22 cellular contexts compared by ENCODE assay signal in genomic region chr10:124325998-124326636, GRCh38.
"Had no signal": no experiment of that assay in that cellular context is flagged by ENCODE, and none has a peak within 500 bp of the region (broad histone marks: within the 10 kb centered on the region; RNA-seq: fewer than 3 reads in every experiment).

No MANE protein-coding gene starts in this region.

- H3K27me3 ChIP-seq: breast epithelium, colonic mucosa, neural progenitor cell, ovary, testis, vagina had no signal

- H3K4me1 Mint-ChIP-seq: activated CD4-positive, alpha-beta T cell treated with anti-CD3 and anti-CD28 coated beads for 36 hours; activated T-helper 17 cell treated with anti-CD3 and anti-CD28 coated beads, Interleukin-2, amount 50 U/mL, for 72 hours had no signal

- H3K36me3 ChIP-seq: breast epithelium, colonic mucosa, heart right ventricle, lower lobe of right lung, neural progenitor cell, ovary, vagina had no signal

- H3K4me1 ChIP-seq: breast epithelium, colonic mucosa, heart right ventricle, lower lobe of right lung, neural progenitor cell, testis, vagina had no signal

- H3K27ac ChIP-seq: breast epithelium, colonic mucosa, epithelial cell of prostate, heart right ventricle, lower lobe of right lung, neural progenitor cell, ovary, testis, vagina had no signal

- H3K9ac ChIP-seq: neural progenitor cell had no signal

- H3K4me3 Mint-ChIP-seq: activated CD4-positive, alpha-beta memory T cell treated with anti-CD3 and anti-CD28 coated beads for 36 hours; activated CD4-positive, alpha-beta T cell treated with anti-CD3 and anti-CD28 coated beads for 36 hours; activated naive CD8-positive, alpha-beta T cell; activated T-helper 17 cell treated with anti-CD3 and anti-CD28 coated beads, Interleukin-2, amount 50 U/mL, for 72 hours; mesothelial cell of epicardium; naive thymus-derived CD8-positive, alpha-beta T cell; stimulated activated effector memory CD8-positive, alpha-beta T cell treated with anti-CD3 and anti-CD28 coated beads, Interleukin-12 subunit alpha, Interleukin-12 subunit beta, amount 100 ng/mL, for 72 hours had no signal

- H3K27ac Mint-ChIP-seq: activated CD4-positive, alpha-beta memory T cell treated with anti-CD3 and anti-CD28 coated beads for 36 hours; activated CD4-positive, alpha-beta T cell treated with anti-CD3 and anti-CD28 coated beads for 36 hours; activated naive CD8-positive, alpha-beta T cell; activated T-helper 17 cell treated with anti-CD3 and anti-CD28 coated beads, Interleukin-2, amount 50 U/mL, for 72 hours; mesothelial cell of epicardium; naive thymus-derived CD8-positive, alpha-beta T cell; neural progenitor cell; stimulated activated effector memory CD8-positive, alpha-beta T cell treated with anti-CD3 and anti-CD28 coated beads, Interleukin-12 subunit alpha, Interleukin-12 subunit beta, amount 100 ng/mL, for 72 hours had no signal

- H3K9me3 Mint-ChIP-seq: activated T-helper 17 cell treated with anti-CD3 and anti-CD28 coated beads, Interleukin-2, amount 50 U/mL, for 72 hours had no signal

- ATAC-seq: activated CD4-positive, alpha-beta T cell treated with anti-CD3 and anti-CD28 coated beads for 36 hours; activated T-helper 17 cell treated with anti-CD3 and anti-CD28 coated beads, Interleukin-2, amount 50 U/mL, for 72 hours; heart right ventricle; lower lobe of right lung; naive thymus-derived CD8-positive, alpha-beta T cell; right cardiac atrium; stimulated activated effector memory CD8-positive, alpha-beta T cell treated with anti-CD3 and anti-CD28 coated beads, Interleukin-12 subunit alpha, Interleukin-12 subunit beta, amount 100 ng/mL, for 72 hours had no signal

- DNase-seq: activated CD4-positive, alpha-beta memory T cell treated with anti-CD3 and anti-CD28 coated beads for 36 hours; activated CD4-positive, alpha-beta T cell treated with anti-CD3 and anti-CD28 coated beads for 36 hours; activated T-cell treated with anti-CD3 and anti-CD28 coated beads, Interleukin-2, amount 50 U/mL, for 1 hour; amniotic stem cell; colonic mucosa; heart right ventricle; lower lobe of right lung; naive thymus-derived CD8-positive, alpha-beta T cell; stimulated activated CD4-positive, alpha-beta T cell treated with anti-CD3 and anti-CD28 coated beads, Interleukin-1b, Interleukin-23, amount 100 ng/mL, for 48 hours; T-helper 9 cell; testis; trophoblast cell had no signal

- H2AFZ ChIP-seq: neural progenitor cell had no signal

- H3K4me3 ChIP-seq: breast epithelium, colonic mucosa, heart right ventricle, lower lobe of right lung, neural progenitor cell, ovary, testis, vagina had no signal

- H3K9me3 ChIP-seq: breast epithelium, colonic mucosa, ovary, testis, vagina had no signal

- H3K36me3 Mint-ChIP-seq: activated CD4-positive, alpha-beta memory T cell treated with anti-CD3 and anti-CD28 coated beads for 36 hours; mesothelial cell of epicardium; neural progenitor cell; stimulated activated effector memory CD8-positive, alpha-beta T cell treated with anti-CD3 and anti-CD28 coated beads, Interleukin-12 subunit alpha, Interleukin-12 subunit beta, amount 100 ng/mL, for 72 hours had no signal

- H3K4me2 ChIP-seq: neural progenitor cell had no signal
